Comparison of ENCODE assay signal across 24 cellular contexts in genomic region chr16:35184356-35184870, GRCh38.
A peak's percentile ranks its signal among the peaks of the same experiment; 100 is the strongest.
DNase-seq lines count a peak whose midpoint lies in the region; TF ChIP-seq lines count a peak whose summit lies in the region.
"Had no signal": no experiment of that assay in that cellular context is flagged by ENCODE, and none has a peak within 500 bp of the region (broad histone marks: within the 10 kb centered on the region; RNA-seq: fewer than 3 reads in every experiment).

No MANE protein-coding gene starts in this region.

- H4K20me1 ChIP-seq in osteoblast (ENCODE audit: insufficient read depth, low read length): no peaks in the 10 kb centered on the region
- H4K20me1 ChIP-seq: BLaER1 had no signal

- no peaks in the 10 kb centered on the region for H3K79me2 ChIP-seq in osteoblast (ENCODE audit: insufficient read depth, low read length)

- H3K36me3 ChIP-seq in osteoblast (ENCODE audit: insufficient read depth, low read length): no peaks in the 10 kb centered on the region
- H3K36me3 ChIP-seq: BE2C, BLaER1 had no signal

- H3K27me3 Mint-ChIP-seq in chondrocyte (ENCODE audit: low read depth): no peaks in the 10 kb centered on the region
- H3K27me3 Mint-ChIP-seq: CD4-positive, alpha-beta memory T cell; CD4-positive, CD25-positive, alpha-beta regulatory T cell had no signal

- no peaks in the 10 kb centered on the region for H3K4me1 ChIP-seq in osteoblast (ENCODE audit: insufficient read depth, low read length)
- H3K4me1 ChIP-seq: BE2C, BLaER1 had no signal

- H3K4me1 Mint-ChIP-seq in chondrocyte (ENCODE audit: low read depth): no peaks in the 10 kb centered on the region
- H3K4me1 Mint-ChIP-seq: CD14-positive monocyte had no signal

- H3K27ac ChIP-seq in coronary artery: no peak overlapping the region
- H3K27ac ChIP-seq in osteoblast (ENCODE audit: low read depth, low read length): no peak overlapping the region
- H3K27ac ChIP-seq: BLaER1 had no signal

- no peak for TF ChIP-seq CTCF in chondrocyte (IDR thresholded peaks at IDR 0.05)
- no peak for TF ChIP-seq CTCF in coronary artery (IDR thresholded peaks at IDR 0.05)
- no peak for TF ChIP-seq CTCF in osteoblast (IDR thresholded peaks at IDR 0.05; ENCODE audit: extremely low read depth, low read depth, low read length)

- no peak overlapping the region for H3K4me3 Mint-ChIP-seq in chondrocyte (ENCODE audit: unreplicated experiment)
- H3K4me3 Mint-ChIP-seq: CD14-positive monocyte; CD4-positive, alpha-beta memory T cell; CD4-positive, CD25-positive, alpha-beta regulatory T cell; CD8-positive, alpha-beta memory T cell had no signal

- no peak overlapping the region for H2AFZ ChIP-seq in osteoblast (ENCODE audit: low read length)

- no peak overlapping the region for H3K27ac Mint-ChIP-seq in chondrocyte (ENCODE audit: unreplicated experiment)
- H3K27ac Mint-ChIP-seq: CD14-positive monocyte; CD4-positive, alpha-beta memory T cell; CD4-positive, CD25-positive, alpha-beta regulatory T cell; CD8-positive, alpha-beta memory T cell had no signal

- H3K27me3 ChIP-seq in osteoblast (ENCODE audit: insufficient read depth, low read length): no peaks in the 10 kb centered on the region
- H3K27me3 ChIP-seq: BE2C, BLaER1 had no signal

- peaks cover 44% of the 10 kb centered on the region for H3K9me3 Mint-ChIP-seq in chondrocyte (ENCODE audit: low read depth)

- H3K4me3 ChIP-seq in coronary artery (no peak overlapping the region), osteoblast (ENCODE audit: insufficient read depth, low read length) (no peak overlapping the region)
- H3K4me3 ChIP-seq: BLaER1, GM12878 had no signal

- no peak overlapping the region for H3K4me2 ChIP-seq in osteoblast (ENCODE audit: insufficient read depth, low read length)
- H3K4me2 ChIP-seq: BLaER1 had no signal

- DNase-seq in chondrocyte (ENCODE audit: low spot score) (peak; percentile 59), coronary artery (ENCODE audit: low spot score) (peak; percentile 58), osteoblast (ENCODE audit: insufficient read length, low spot score, missing footprints) (peak; percentile 15), HPDE6-E6E7 (ENCODE audit: extremely low spot score) (no peak), medulla oblongata (ENCODE audit: extremely low spot score) (no peak), NCI-H1417 (lab: John Stamatoyannopoulos, UW) (no peak)
- DNase-seq: 8988T; ACHN; BE2C; C1 segment of cervical spinal cord; CD4-positive, alpha-beta memory T cell; CD4-positive, CD25-positive, alpha-beta regulatory T cell; CD8-positive, alpha-beta memory T cell; COR-L47; DMS 273 treated with DMSO at 0.1 percent for 48 hours; DMS153; DMS53; DMS79; DND-41; EL; GDM1 had no signal

- H3K9me3 ChIP-seq in osteoblast (ENCODE audit: low read depth, low read length): peaks cover 6% of the 10 kb centered on the region
- H3K9me3 ChIP-seq: BLaER1 had no signal

- H3K36me3 Mint-ChIP-seq in chondrocyte (ENCODE audit: low read depth): no peaks in the 10 kb centered on the region
- H3K36me3 Mint-ChIP-seq: CD14-positive monocyte; CD4-positive, alpha-beta memory T cell; CD4-positive, CD25-positive, alpha-beta regulatory T cell had no signal

Comparison
In these comparisons a context has a peak if more than half of its experiments do, and no peak if none do; other contexts are left out.
1. DNase-seq: peak in chondrocyte (single experiment), coronary artery (single experiment) and osteoblast (single experiment); none in HPDE6-E6E7 (single experiment), medulla oblongata (single experiment) and NCI-H1417 (0 of 3).